In genomic region chr3:4999626-5000184, GRCh38 we compare ENCODE assay signal across 1 cellular context.
A peak's percentile ranks its signal among the peaks of the same experiment; 100 is the strongest.
TF ChIP-seq lines count a peak whose summit lies in the region.

No MANE protein-coding gene starts in this region.

TF ChIP-seq in K562, 482 proteins besides CTCF, POLR2A, EP300 and RAD21 (continued from another document and continues in another):
- TF ChIP-seq ZNF175 (CRISPR knock-in tag; IDR thresholded peaks at IDR 0.05; ENCODE audit: low read depth) (0 out of 2 replicates have a peak, but pooled peaks have one; percentile 60), ZBTB1 (CRISPR knock-in tag; IDR thresholded peaks at IDR 0.05; ENCODE audit: borderline replicate concordance, low read depth) (no peak), BHLHE40 (IDR thresholded peaks at IDR 0.05; ENCODE audit: low read length) (peak; percentile 62; the same call in 1 of the 2 replicates), ATF1 (CRISPR knock-in tag; IDR thresholded peaks at IDR 0.05) (no peak), ATF1 (tag; IDR thresholded peaks at IDR 0.05) (peak; percentile 34; the same call in 1 of the 2 replicates), MTA2 (IDR thresholded peaks at IDR 0.05; ENCODE audit: low read depth) (no peak), CREB1 (IDR thresholded peaks at IDR 0.05) (no peak), CREB1 (CRISPR knock-in tag; IDR thresholded peaks at IDR 0.05) (no peak), PHTF2 (CRISPR knock-in tag; IDR thresholded peaks at IDR 0.05) (no peak), NFIC (IDR thresholded peaks at IDR 0.05) (peak; percentile 99), ZNF347 (CRISPR knock-in tag; IDR thresholded peaks at IDR 0.05; ENCODE audit: low read depth) (no peak), ELK3 (CRISPR knock-in tag; IDR thresholded peaks at IDR 0.05) (no peak), ZNF766 (CRISPR knock-in tag; conservative IDR thresholded peaks at IDR 0.05) (peak; percentile 52; the same call in 1 of the 2 replicates), ZNF12 (CRISPR knock-in tag; IDR thresholded peaks at IDR 0.05) (no peak), ZNF583 (CRISPR knock-in tag; IDR thresholded peaks at IDR 0.05) (peak; percentile 80), CBFA2T2 (conservative IDR thresholded peaks at IDR 0.05) (0 out of 2 replicates have a peak, but pooled peaks have one; percentile 5), RBM17 (IDR thresholded peaks at IDR 0.05; ENCODE audit: borderline replicate concordance, low read depth, low read length) (no peak), BRF2 (IDR thresholded peaks at IDR 0.05; ENCODE audit: borderline replicate concordance, insufficient read depth, insufficient read length) (no peak), ZMIZ1 (IDR thresholded peaks at IDR 0.05; ENCODE audit: low read depth in 2 of 2, low read length in 2 of 2) (no peak), ZKSCAN1 (IDR thresholded peaks at IDR 0.05; ENCODE audit: low read depth, low read length) (no peak), TAF7 (tag; IDR thresholded peaks at IDR 0.05) (no peak), SMARCE1 (IDR thresholded peaks at IDR 0.05) (peak; percentile 33; the same call in 1 of the 2 replicates), PKNOX1 (IDR thresholded peaks at IDR 0.05) (peak; percentile 64), MLX (CRISPR knock-in tag; conservative IDR thresholded peaks at IDR 0.05) (no peak), TRIM24 (IDR thresholded peaks at IDR 0.05) (no peak), ILF3 (IDR thresholded peaks at IDR 0.05; ENCODE audit: borderline replicate concordance) (no peak), RBM15 (IDR thresholded peaks at IDR 0.05; ENCODE audit: insufficient read depth, low read length) (no peak), ZNF561 (CRISPR knock-in tag; conservative IDR thresholded peaks at IDR 0.05) (no peak), NR4A1 (CRISPR knock-in tag; IDR thresholded peaks at IDR 0.05) (0 out of 2 replicates have a peak, but pooled peaks have one; percentile 49), NR4A1 (tag; IDR thresholded peaks at IDR 0.05) (peak; percentile 81), ID3 (CRISPR knock-in tag; IDR thresholded peaks at IDR 0.05) (no peak), ID3 (tag; IDR thresholded peaks at IDR 0.05) (0 out of 2 replicates have a peak, but pooled peaks have one; percentile 45), CCNT2 (IDR thresholded peaks at IDR 0.05; ENCODE audit: borderline replicate concordance, extremely low read depth, insufficient read length, low read depth, low read length) (no peak), NCOA2 (IDR thresholded peaks at IDR 0.05; ENCODE audit: partially characterized antibody in 2 of 2) (no peak), ZEB2 (IDR thresholded peaks at IDR 0.05) (peak; percentile 81), ATF7 (IDR thresholded peaks at IDR 0.05) (peak; percentile 34; the same call in 1 of the 2 replicates), L3MBTL2 (IDR thresholded peaks at IDR 0.05) (peak; percentile 95), ZNF184 (CRISPR knock-in tag; IDR thresholded peaks at IDR 0.05) (no peak), THRAP3 (IDR thresholded peaks at IDR 0.05; ENCODE audit: borderline replicate concordance) (no peak), RBBP5 (IDR thresholded peaks at IDR 0.05; ENCODE audit: borderline replicate concordance, insufficient read depth, low read length, poor library complexity, severe bottlenecking) (no peak), ZNF263 (CRISPR knock-in tag; IDR thresholded peaks at IDR 0.05; ENCODE audit: borderline replicate concordance) (peak; percentile 56; the same call in 1 of the 2 replicates), ZBTB17 (CRISPR knock-in tag; IDR thresholded peaks at IDR 0.05) (peak; percentile 92), ZNF589 (CRISPR knock-in tag; IDR thresholded peaks at IDR 0.05; ENCODE audit: low read depth) (0 out of 2 replicates have a peak, but pooled peaks have one; percentile 58), CAMTA2 (CRISPR knock-in tag; conservative IDR thresholded peaks at IDR 0.05) (no peak), SMAD3 (CRISPR knock-in tag; conservative IDR thresholded peaks at IDR 0.05) (0 out of 2 replicates have a peak, but pooled peaks have one; percentile 22), NCOA1 (IDR thresholded peaks at IDR 0.05; ENCODE audit: low read depth) (no peak), SMAD1 (IDR thresholded peaks at IDR 0.05; ENCODE audit: low read depth, low read length, partially characterized antibody) (peak; percentile 76), ZNF354B (CRISPR knock-in tag; IDR thresholded peaks at IDR 0.05) (0 out of 2 replicates have a peak, but pooled peaks have one; percentile 46), ZBTB26 (CRISPR knock-in tag; IDR thresholded peaks at IDR 0.05) (no peak), ZNF445 (CRISPR knock-in tag; IDR thresholded peaks at IDR 0.05; ENCODE audit: low read depth) (no peak), FUS (optimal IDR thresholded peaks at IDR 0.05; ENCODE audit: low read depth, low read length) (no peak), ZNF79 (CRISPR knock-in tag; IDR thresholded peaks at IDR 0.05; ENCODE audit: low read depth) (no peak), CBFA2T3 (IDR thresholded peaks at IDR 0.05) (peak; percentile 36; the same call in 1 of the 2 replicates), TBL1XR1 (IDR thresholded peaks at IDR 0.05; ENCODE audit: low read length in 2 of 2) (no peak)
- TF ChIP-seq, protein P1, sequence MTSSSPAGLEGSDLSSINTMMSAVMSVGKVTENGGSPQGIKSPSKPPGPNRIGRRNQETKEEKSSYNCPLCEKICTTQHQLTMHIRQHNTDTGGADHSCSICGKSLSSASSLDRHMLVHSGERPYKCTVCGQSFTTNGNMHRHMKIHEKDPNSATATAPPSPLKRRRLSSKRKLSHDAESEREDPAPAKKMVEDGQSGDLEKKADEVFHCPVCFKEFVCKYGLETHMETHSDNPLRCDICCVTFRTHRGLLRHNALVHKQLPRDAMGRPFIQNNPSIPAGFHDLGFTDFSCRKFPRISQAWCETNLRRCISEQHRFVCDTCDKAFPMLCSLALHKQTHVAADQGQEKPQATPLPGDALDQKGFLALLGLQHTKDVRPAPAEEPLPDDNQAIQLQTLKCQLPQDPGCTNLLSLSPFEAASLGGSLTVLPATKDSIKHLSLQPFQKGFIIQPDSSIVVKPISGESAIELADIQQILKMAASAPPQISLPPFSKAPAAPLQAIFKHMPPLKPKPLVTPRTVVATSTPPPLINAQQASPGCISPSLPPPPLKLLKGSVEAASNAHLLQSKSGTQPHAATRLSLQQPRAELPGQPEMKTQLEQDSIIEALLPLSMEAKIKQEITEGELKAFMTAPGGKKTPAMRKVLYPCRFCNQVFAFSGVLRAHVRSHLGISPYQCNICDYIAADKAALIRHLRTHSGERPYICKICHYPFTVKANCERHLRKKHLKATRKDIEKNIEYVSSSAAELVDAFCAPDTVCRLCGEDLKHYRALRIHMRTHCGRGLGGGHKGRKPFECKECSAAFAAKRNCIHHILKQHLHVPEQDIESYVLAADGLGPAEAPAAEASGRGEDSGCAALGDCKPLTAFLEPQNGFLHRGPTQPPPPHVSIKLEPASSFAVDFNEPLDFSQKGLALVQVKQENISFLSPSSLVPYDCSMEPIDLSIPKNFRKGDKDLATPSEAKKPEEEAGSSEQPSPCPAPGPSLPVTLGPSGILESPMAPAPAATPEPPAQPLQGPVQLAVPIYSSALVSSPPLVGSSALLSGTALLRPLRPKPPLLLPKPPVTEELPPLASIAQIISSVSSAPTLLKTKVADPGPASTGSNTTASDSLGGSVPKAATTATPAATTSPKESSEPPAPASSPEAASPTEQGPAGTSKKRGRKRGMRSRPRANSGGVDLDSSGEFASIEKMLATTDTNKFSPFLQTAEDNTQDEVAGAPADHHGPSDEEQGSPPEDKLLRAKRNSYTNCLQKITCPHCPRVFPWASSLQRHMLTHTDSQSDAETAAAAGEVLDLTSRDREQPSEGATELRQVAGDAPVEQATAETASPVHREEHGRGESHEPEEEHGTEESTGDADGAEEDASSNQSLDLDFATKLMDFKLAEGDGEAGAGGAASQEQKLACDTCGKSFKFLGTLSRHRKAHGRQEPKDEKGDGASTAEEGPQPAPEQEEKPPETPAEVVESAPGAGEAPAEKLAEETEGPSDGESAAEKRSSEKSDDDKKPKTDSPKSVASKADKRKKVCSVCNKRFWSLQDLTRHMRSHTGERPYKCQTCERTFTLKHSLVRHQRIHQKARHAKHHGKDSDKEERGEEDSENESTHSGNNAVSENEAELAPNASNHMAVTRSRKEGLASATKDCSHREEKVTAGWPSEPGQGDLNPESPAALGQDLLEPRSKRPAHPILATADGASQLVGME (CRISPR knock-in tag; IDR thresholded peaks at IDR 0.05), result peak; percentile 89; the same call in 1 of the 2 replicates
- TF ChIP-seq, protein P2, sequence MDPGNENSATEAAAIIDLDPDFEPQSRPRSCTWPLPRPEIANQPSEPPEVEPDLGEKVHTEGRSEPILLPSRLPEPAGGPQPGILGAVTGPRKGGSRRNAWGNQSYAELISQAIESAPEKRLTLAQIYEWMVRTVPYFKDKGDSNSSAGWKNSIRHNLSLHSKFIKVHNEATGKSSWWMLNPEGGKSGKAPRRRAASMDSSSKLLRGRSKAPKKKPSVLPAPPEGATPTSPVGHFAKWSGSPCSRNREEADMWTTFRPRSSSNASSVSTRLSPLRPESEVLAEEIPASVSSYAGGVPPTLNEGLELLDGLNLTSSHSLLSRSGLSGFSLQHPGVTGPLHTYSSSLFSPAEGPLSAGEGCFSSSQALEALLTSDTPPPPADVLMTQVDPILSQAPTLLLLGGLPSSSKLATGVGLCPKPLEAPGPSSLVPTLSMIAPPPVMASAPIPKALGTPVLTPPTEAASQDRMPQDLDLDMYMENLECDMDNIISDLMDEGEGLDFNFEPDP (CRISPR knock-in tag; IDR thresholded peaks at IDR 0.05), result no peak
